In the genomic region with DNA sequence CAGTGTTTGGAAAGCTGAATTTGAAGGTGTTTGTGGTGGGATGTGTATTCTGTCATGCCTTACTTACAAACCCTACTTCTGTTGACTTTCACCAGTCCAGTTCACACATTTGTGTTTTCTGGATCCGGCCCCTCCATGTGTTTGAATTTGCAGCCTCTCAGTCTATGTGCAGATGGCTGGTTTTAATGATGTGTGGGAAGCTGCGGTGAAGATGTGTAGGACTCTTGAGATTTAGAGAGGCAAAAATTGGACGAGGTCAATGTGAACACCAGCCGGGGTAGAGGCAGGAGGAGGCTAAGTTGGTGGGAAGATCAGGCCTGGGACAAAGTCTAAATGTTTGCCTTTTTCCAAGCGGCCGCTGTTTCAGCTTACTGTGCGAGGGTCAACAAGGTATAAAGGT, we compare ENCODE assay signal across 22 cellular contexts.
DNase-seq lines count a peak whose midpoint lies in the region; ATAC-seq and TF ChIP-seq lines count a peak whose summit lies in the region.
"Had no signal": no experiment of that assay in that cellular context is flagged by ENCODE, and none has a peak within 500 bp of the region (broad histone marks: within the 10 kb centered on the region; RNA-seq: fewer than 3 reads in every experiment).

No MANE protein-coding gene starts in this region.

- H3K4me3 Mint-ChIP-seq in stimulated activated naive B cell treated with anti-CD40 and anti-IgM and Interleukin-4, amounts not matched to agents 10 μg/mL and 1 μg/mL and 100 μg/mL, for 72 hours: no peak overlapping the region
- H3K4me3 Mint-ChIP-seq in activated CD8-positive, alpha-beta T cell treated with anti-CD3 and anti-CD28 coated beads for 36 hours: no peak overlapping the region
- H3K4me3 Mint-ChIP-seq: B cell; CD4-positive, alpha-beta T cell; CD8-positive, alpha-beta T cell had no signal

- no peaks in the 10 kb centered on the region for H3K4me1 Mint-ChIP-seq in stimulated activated naive B cell treated with anti-CD40 and anti-IgM and Interleukin-4, amounts not matched to agents 10 μg/mL and 1 μg/mL and 100 μg/mL, for 72 hours
- peaks cover 21% of the 10 kb centered on the region for H3K4me1 Mint-ChIP-seq in activated CD8-positive, alpha-beta T cell treated with anti-CD3 and anti-CD28 coated beads for 36 hours (ENCODE audit: low read depth)
- H3K4me1 Mint-ChIP-seq: B cell had no signal

- H3K4me3 ChIP-seq in fibroblast of mammary gland (ENCODE audit: control insufficient read depth, low read depth, low read length): no peak overlapping the region
- H3K4me3 ChIP-seq: A549; BLaER1 treated with 17β-estradiol and CSF1 and Interleukin-3, amounts not matched to agents 10 nM and 100 nM; GM12878 had no signal

- peaks cover 0 to 2% of the 10 kb centered on the region in 2 donors for H3K36me3 Mint-ChIP-seq in stimulated activated naive B cell treated with anti-CD40 and anti-IgM and Interleukin-4, amounts not matched to agents 10 μg/mL and 1 μg/mL and 100 μg/mL, for 72 hours
- peaks cover 4% of the 10 kb centered on the region for H3K36me3 Mint-ChIP-seq in activated CD8-positive, alpha-beta T cell treated with anti-CD3 and anti-CD28 coated beads for 36 hours (ENCODE audit: low read depth)
- H3K36me3 Mint-ChIP-seq: CD8-positive, alpha-beta T cell had no signal

- no peaks in the 10 kb centered on the region for H3K27me3 Mint-ChIP-seq in stimulated activated naive B cell treated with anti-CD40 and anti-IgM and Interleukin-4, amounts not matched to agents 10 μg/mL and 1 μg/mL and 100 μg/mL, for 72 hours
- H3K27me3 Mint-ChIP-seq in activated CD8-positive, alpha-beta T cell treated with anti-CD3 and anti-CD28 coated beads for 36 hours: no peaks in the 10 kb centered on the region
- H3K27me3 Mint-ChIP-seq: CD4-positive, alpha-beta T cell had no signal

- H3K27ac Mint-ChIP-seq in stimulated activated naive B cell treated with anti-CD40 and anti-IgM and Interleukin-4, amounts not matched to agents 10 μg/mL and 1 μg/mL and 100 μg/mL, for 72 hours: no peak overlapping the region
- H3K27ac Mint-ChIP-seq in activated CD8-positive, alpha-beta T cell treated with anti-CD3 and anti-CD28 coated beads for 36 hours: no peak overlapping the region
- H3K27ac Mint-ChIP-seq: B cell; CD4-positive, alpha-beta T cell; CD8-positive, alpha-beta T cell had no signal

- peak; percentile 66 for DNase-seq in DMS79 (lab: John Stamatoyannopoulos, UW)
- peak; percentile 44 for DNase-seq in fibroblast of mammary gland (ENCODE audit: low read depth)
- no peak for DNase-seq in sciatic nerve (ENCODE audit: low spot score)
- DNase-seq in stimulated activated naive B cell treated with anti-CD40 and anti-IgM and Interleukin-4, amounts not matched to agents 10 μg/mL and 1 μg/mL and 100 μg/mL, for 72 hours: no peak
- DNase-seq in NCI-H1092 treated with DMSO at 0.1 percent for 48 hours (lab: John Stamatoyannopoulos, UW): no peak
- no peak for DNase-seq in activated CD8-positive, alpha-beta T cell treated with anti-CD3 and anti-CD28 coated beads for 36 hours
- DNase-seq: AML-193; Caco-2; Calu3; CD4-positive, alpha-beta T cell; CD8-positive, alpha-beta T cell; DMS 273 treated with DMSO at 0.1 percent for 48 hours; DMS153; DMS53; DND-41; EL; GDM1 had no signal

- POLR2A ChIA-PET in activated CD8-positive, alpha-beta T cell treated with anti-CD3 and anti-CD28 coated beads for 36 hours (lab: Charles Lee): no interaction called here

- intact Hi-C loops in sciatic nerve (cut with DNase I): no loop called here
- intact Hi-C loops in activated CD8-positive, alpha-beta T cell treated with anti-CD3 and anti-CD28 coated beads for 36 hours (cut with micrococcal nuclease): no loop called here

- CTCF ChIA-PET in activated CD8-positive, alpha-beta T cell treated with anti-CD3 and anti-CD28 coated beads for 36 hours (lab: Charles Lee): no interaction called here

- TF ChIP-seq CTCF in fibroblast of mammary gland (conservative IDR thresholded peaks at IDR 0.05; ENCODE audit: control insufficient read depth, insufficient read depth, low read depth, low read length): no peak
- no peak for TF ChIP-seq CTCF in activated CD8-positive, alpha-beta T cell treated with anti-CD3 and anti-CD28 coated beads for 36 hours (IDR thresholded peaks at IDR 0.05)

- peaks cover 3 to 6% of the 10 kb centered on the region in 2 donors for H3K9me3 Mint-ChIP-seq in stimulated activated naive B cell treated with anti-CD40 and anti-IgM and Interleukin-4, amounts not matched to agents 10 μg/mL and 1 μg/mL and 100 μg/mL, for 72 hours
- peaks cover 3% of the 10 kb centered on the region for H3K9me3 Mint-ChIP-seq in activated CD8-positive, alpha-beta T cell treated with anti-CD3 and anti-CD28 coated beads for 36 hours

- peak; percentile 9 for ATAC-seq in GM18867 (IDR thresholded peaks at IDR 0.05; ENCODE audit: unreplicated experiment)
- peak; percentile 76 for ATAC-seq in sciatic nerve
- no peak for ATAC-seq in stimulated activated naive B cell treated with anti-CD40 and anti-IgM and Interleukin-4, amounts not matched to agents 10 μg/mL and 1 μg/mL and 100 μg/mL, for 72 hours (replicated peaks)
- no peak for ATAC-seq in activated CD8-positive, alpha-beta T cell treated with anti-CD3 and anti-CD28 coated beads for 36 hours
- ATAC-seq: A549; CD8-positive, alpha-beta T cell; GM12878 had no signal

Comparison
In these comparisons a context has a peak if more than half of its experiments do, and no peak if none do; other contexts are left out.
1. DNase-seq: peak in DMS79 (single experiment) and fibroblast of mammary gland (single experiment); none in sciatic nerve (single experiment), stimulated activated naive B cell treated with anti-CD40 and anti-IgM and Interleukin-4, amounts not matched to agents 10 μg/mL and 1 μg/mL and 100 μg/mL, for 72 hours (single experiment), NCI-H1092 treated with DMSO at 0.1 percent for 48 hours (single experiment) and activated CD8-positive, alpha-beta T cell treated with anti-CD3 and anti-CD28 coated beads for 36 hours (single experiment).
2. ATAC-seq: peak in GM18867 (single experiment) and sciatic nerve (single experiment); none in stimulated activated naive B cell treated with anti-CD40 and anti-IgM and Interleukin-4, amounts not matched to agents 10 μg/mL and 1 μg/mL and 100 μg/mL, for 72 hours (0 of 2) and activated CD8-positive, alpha-beta T cell treated with anti-CD3 and anti-CD28 coated beads for 36 hours (single experiment).